8 cellular contexts compared by ENCODE assay signal in genomic region chr4:169314906-169315305, GRCh38. TPM values are rescaled to one million over a fixed set of nuclear protein-coding genes. Genes with fewer than 3 reads are reported as not detected.
A peak's percentile ranks its signal among the peaks of the same experiment; 100 is the strongest.
DNase-seq lines count a peak whose midpoint lies in the region; ATAC-seq and TF ChIP-seq lines count a peak whose summit lies in the region.

No MANE protein-coding gene starts in this region.

- peak; percentile 57 to 79 for DNase-seq in NCI-H2081 (lab: John Stamatoyannopoulos, UW)
- no peak for DNase-seq in NCI-H2081 treated with DMSO at 0.1 percent for 48 hours (lab: John Stamatoyannopoulos, UW)
- peak in 35 of 56 donors; percentile 4 to 82 (median 27) for DNase-seq in amygdala (lab: John Stamatoyannopoulos, UW)
- peak; percentile 32 for DNase-seq in kidney epithelial cell (ENCODE audit: low read depth)
- DNase-seq in uterus = peak; percentile 21 to 39
- DNase-seq in activated CD8-positive, alpha-beta memory T cell treated with anti-CD3 and anti-CD28 coated beads, Interleukin-2, amount 50 U/mL, for 48 hours = no peak
- DNase-seq in effector memory CD8-positive, alpha-beta T cell = no peak

- no peaks in the 10 kb centered on the region for H3K36me3 Mint-ChIP-seq in effector memory CD8-positive, alpha-beta T cell (ENCODE audit: insufficient read depth)

- no peaks in the 10 kb centered on the region for H3K36me3 ChIP-seq in kidney epithelial cell (ENCODE audit: control insufficient read depth, insufficient read depth, low read length)
- no peaks in the 10 kb centered on the region for H3K36me3 ChIP-seq in uterus

- TF ChIP-seq CTCF in kidney epithelial cell (IDR thresholded peaks at IDR 0.05; ENCODE audit: insufficient read depth, low read length, poor library complexity, severe bottlenecking) (no peak), uterus (IDR thresholded peaks at IDR 0.05) (no peak)

- H3K4me1 Mint-ChIP-seq in effector memory CD8-positive, alpha-beta T cell (ENCODE audit: low read depth in 2 of 2) = no peaks in the 10 kb centered on the region

- ATAC-seq in GM19023 (IDR thresholded peaks at IDR 0.05; ENCODE audit: unreplicated experiment) = no peak
- ATAC-seq in effector memory CD8-positive, alpha-beta T cell (replicated peaks) = no peak

- no peaks in the 10 kb centered on the region for H3K9me3 ChIP-seq in uterus

- H3K27me3 ChIP-seq in kidney epithelial cell (ENCODE audit: control insufficient read depth, insufficient read depth, low read length) = no peaks in the 10 kb centered on the region
- no peaks in the 10 kb centered on the region for H3K27me3 ChIP-seq in uterus

- peaks cover 49 to 51% of the 10 kb centered on the region in 2 donors for H3K27me3 Mint-ChIP-seq in effector memory CD8-positive, alpha-beta T cell

- no peak overlapping the region for H3K4me3 ChIP-seq in kidney epithelial cell (ENCODE audit: low read depth, low read length)
- no peak overlapping the region for H3K4me3 ChIP-seq in uterus

- H3K27ac Mint-ChIP-seq in effector memory CD8-positive, alpha-beta T cell = no peak overlapping the region

- H3K4me3 Mint-ChIP-seq in effector memory CD8-positive, alpha-beta T cell = no peak overlapping the region

- no peak overlapping the region for H3K27ac ChIP-seq in uterus

- no peak for TF ChIP-seq POLR2A in uterus (IDR thresholded peaks at IDR 0.05)

- no peaks in the 10 kb centered on the region for H3K9me3 Mint-ChIP-seq in effector memory CD8-positive, alpha-beta T cell

- intact Hi-C loops in uterus (cut with DNase I; ENCODE audit: low total_unique reads) = no loop called here

- no peaks in the 10 kb centered on the region for H3K4me1 ChIP-seq in uterus

RNA-seq across cellular contexts. Expression of gene SH3RF1, which starts 44.1 kb away (rescaled TPM):
- total RNA-seq in kidney epithelial cell (25.6 and 30.5 TPM in 2 replicates), uterus (10 to 100 TPM in 3 of 4 donors, 1 to 10 TPM in 1; 5.9 to 41.2 (median 15.0) TPM)

Comparison
In these comparisons a context has a peak if more than half of its experiments do, and no peak if none do; other contexts are left out.
1. DNase-seq: peak in NCI-H2081 (2 of 2), amygdala (35 of 56), kidney epithelial cell (single experiment) and uterus (2 of 2); none in NCI-H2081 treated with DMSO at 0.1 percent for 48 hours (single experiment), activated CD8-positive, alpha-beta memory T cell treated with anti-CD3 and anti-CD28 coated beads, Interleukin-2, amount 50 U/mL, for 48 hours (single experiment) and effector memory CD8-positive, alpha-beta T cell (0 of 3).